ENCODE assay signal across 1 cellular context in genomic region chr12:56636675-56637540, GRCh38.
TF ChIP-seq lines count a peak whose summit lies in the region.

No MANE protein-coding gene starts in this region.

TF ChIP-seq in HepG2, 621 proteins besides CTCF, POLR2A, EP300 and RAD21 (continued from another document and continues in another):
- no peak for TF ChIP-seq ZNF513 (CRISPR knock-in tag; conservative IDR thresholded peaks at IDR 0.05)
- no peak for TF ChIP-seq PBX2 (CRISPR knock-in tag; IDR thresholded peaks at IDR 0.05)
- peak; percentile 48; the same call in 1 of the 2 replicates for TF ChIP-seq MAX (IDR thresholded peaks at IDR 0.05)
- TF ChIP-seq ZNF484 (CRISPR knock-in tag; IDR thresholded peaks at IDR 0.05; ENCODE audit: borderline replicate concordance, low read depth), result no peak
- no peak for TF ChIP-seq ZNF44 (CRISPR knock-in tag; IDR thresholded peaks at IDR 0.05)
- no peak for TF ChIP-seq TRIM24 (CRISPR knock-in tag; IDR thresholded peaks at IDR 0.05)
- peak; percentile 37; the same call in 1 of the 2 replicates for TF ChIP-seq ZBTB33 (CRISPR knock-in tag; IDR thresholded peaks at IDR 0.05)
- peak; percentile 67; the same call in 1 of the 2 replicates for TF ChIP-seq ZBTB25 (CRISPR knock-in tag; IDR thresholded peaks at IDR 0.05)
- TF ChIP-seq FOXA3 (CRISPR knock-in tag; IDR thresholded peaks at IDR 0.05), result peak; percentile 86
- TF ChIP-seq EEA1 (CRISPR knock-in tag; IDR thresholded peaks at IDR 0.05; ENCODE audit: borderline replicate concordance), result no peak
- no peak; the same call in 1 of the 2 replicates for TF ChIP-seq NFKBIZ (CRISPR knock-in tag; IDR thresholded peaks at IDR 0.05)
- TF ChIP-seq ZZZ3 (CRISPR knock-in tag; IDR thresholded peaks at IDR 0.05; ENCODE audit: borderline replicate concordance), result no peak; the same call in 1 of the 2 replicates
- no peak for TF ChIP-seq ZNF567 (CRISPR knock-in tag; IDR thresholded peaks at IDR 0.05; ENCODE audit: borderline replicate concordance)
- no peak; the same call in 1 of the 2 replicates for TF ChIP-seq ZMYM3 (CRISPR knock-in tag; IDR thresholded peaks at IDR 0.05)
- TF ChIP-seq ZNF18 (CRISPR knock-in tag; IDR thresholded peaks at IDR 0.05; ENCODE audit: insufficient replicate concordance), result no peak
- TF ChIP-seq ZNF878 (CRISPR knock-in tag; IDR thresholded peaks at IDR 0.05), result no peak
- 0 out of 2 replicates have a peak, but pooled peaks have one; percentile 38 for TF ChIP-seq ZIK1 (CRISPR knock-in tag; IDR thresholded peaks at IDR 0.05; ENCODE audit: borderline replicate concordance, low read depth)
- no peak for TF ChIP-seq DDIT3 (CRISPR knock-in tag; IDR thresholded peaks at IDR 0.05)
- TF ChIP-seq ARNTL (CRISPR knock-in tag; IDR thresholded peaks at IDR 0.05), result peak; percentile 72
- no peak for TF ChIP-seq SMARCC2 (IDR thresholded peaks at IDR 0.05)
- no peak for TF ChIP-seq MNT (IDR thresholded peaks at IDR 0.05)
- TF ChIP-seq NBN (conservative IDR thresholded peaks at IDR 0.05), result no peak
- no peak; the same call in 1 of the 2 replicates for TF ChIP-seq HBP1 (CRISPR knock-in tag; IDR thresholded peaks at IDR 0.05; ENCODE audit: low read depth)
- TF ChIP-seq ZNF512 (CRISPR knock-in tag; IDR thresholded peaks at IDR 0.05), result no peak
- no peak for TF ChIP-seq ZNF12 (CRISPR knock-in tag; IDR thresholded peaks at IDR 0.05)
- TF ChIP-seq ZNF776 (CRISPR knock-in tag; IDR thresholded peaks at IDR 0.05), result no peak
- no peak for TF ChIP-seq HNRNPUL1 (IDR thresholded peaks at IDR 0.05; ENCODE audit: low read depth, low read length)
- no peak for TF ChIP-seq PRPF4 (IDR thresholded peaks at IDR 0.05; ENCODE audit: low read depth, low read length, poor library complexity, severe bottlenecking)
- TF ChIP-seq TCF7 (IDR thresholded peaks at IDR 0.05; ENCODE audit: low read depth), result no peak
- TF ChIP-seq ZFYVE20 (CRISPR knock-in tag; IDR thresholded peaks at IDR 0.05; ENCODE audit: borderline replicate concordance, low read depth), result no peak
- TF ChIP-seq KLF11 (CRISPR knock-in tag; IDR thresholded peaks at IDR 0.05), result 0 out of 2 replicates have a peak, but pooled peaks have one; percentile 37
- no peak for TF ChIP-seq IRF9 (CRISPR knock-in tag; IDR thresholded peaks at IDR 0.05; ENCODE audit: borderline replicate concordance)
- no peak for TF ChIP-seq CREBL2 (CRISPR knock-in tag; IDR thresholded peaks at IDR 0.05; ENCODE audit: borderline replicate concordance)
- no peak for TF ChIP-seq ZNF142 (CRISPR knock-in tag; IDR thresholded peaks at IDR 0.05)
- TF ChIP-seq REL (CRISPR knock-in tag; conservative IDR thresholded peaks at IDR 0.05), result no peak
- peak; percentile 74; the same call in 1 of the 2 replicates for TF ChIP-seq ZFP36L1 (CRISPR knock-in tag; IDR thresholded peaks at IDR 0.05)
- no peak for TF ChIP-seq MAFG (CRISPR knock-in tag; IDR thresholded peaks at IDR 0.05)
- TF ChIP-seq MAFK (conservative IDR thresholded peaks at IDR 0.05 in 1 of 2, IDR thresholded peaks at IDR 0.05 in 1 of 2; ENCODE audit: low read length in 2 of 2), result no peak
- TF ChIP-seq SRSF9 (IDR thresholded peaks at IDR 0.05; ENCODE audit: borderline replicate concordance, insufficient read depth, low read depth, low read length, poor library complexity, severe bottlenecking), result no peak
